1 cellular context compared by ENCODE assay signal in genomic region chr19:49142866-49143335, GRCh38.
TF ChIP-seq lines count a peak whose summit lies in the region.

No MANE protein-coding gene starts in this region.

TF ChIP-seq in HepG2, 621 proteins besides CTCF, POLR2A, EP300 and RAD21:
- TF ChIP-seq PATZ1 (CRISPR knock-in tag; IDR thresholded peaks at IDR 0.05) (no peak), YEATS4 (CRISPR knock-in tag; IDR thresholded peaks at IDR 0.05; ENCODE audit: borderline replicate concordance) (no peak)
